24 cellular contexts compared by ENCODE assay signal in the genomic region with DNA sequence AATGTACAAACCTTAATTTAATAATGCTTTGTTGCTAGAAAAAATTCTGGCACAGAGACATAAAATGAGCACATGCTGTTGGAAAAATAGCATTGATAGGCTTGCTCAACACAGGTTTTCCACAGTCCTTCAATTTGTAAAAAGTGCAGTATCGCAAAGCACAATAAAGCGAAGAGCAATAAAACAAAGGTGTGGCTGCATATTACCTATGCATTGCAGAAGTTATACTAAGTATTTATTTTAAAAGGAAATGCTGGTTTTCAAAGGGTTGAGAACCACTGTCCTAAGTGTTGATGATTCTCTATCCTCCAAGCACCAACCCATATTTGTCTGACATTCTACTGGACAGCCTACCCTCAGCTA. TPM values are rescaled to one million over a fixed set of nuclear protein-coding genes. Genes with fewer than 3 reads are reported as not detected.
DNase-seq lines count a peak whose midpoint lies in the region; ATAC-seq and TF ChIP-seq lines count a peak whose summit lies in the region.
"Had no signal": no experiment of that assay in that cellular context is flagged by ENCODE, and none has a peak within 500 bp of the region (broad histone marks: within the 10 kb centered on the region; RNA-seq: fewer than 3 reads in every experiment).

No MANE protein-coding gene starts in this region.

- no peaks in the 10 kb centered on the region for H3K27me3 ChIP-seq in mucosa of rectum (ENCODE audit: control insufficient read depth in 2 of 2, insufficient read depth in 2 of 2, low read length in 2 of 2)
- H3K27me3 ChIP-seq in transverse colon: no peaks in the 10 kb centered on the region
- H3K27me3 ChIP-seq: BLaER1 treated with 17β-estradiol and CSF1 and Interleukin-3, amounts not matched to agents 10 nM and 100 nM had no signal

- WGBS in transverse colon (ENCODE audit: low coverage in 1 of 2), 2 donors: 42 to 65% methylated on average over 2 of the region's 2 CpGs

- TF ChIP-seq EP300 in transverse colon (IDR thresholded peaks at IDR 0.05; ENCODE audit: low read depth): no peak

- in situ Hi-C loops in transverse colon (cut with MboI; ENCODE audit: low pct_ligation_motif_present in 1 of 4, low pct_unique_long_range_greater_than_20kb in 1 of 4, low sequenced_read_pairs in 3 of 4): no loop called here

- peak overlapping the region in 1 of 2 donors; percentile 38 for H3K4me3 ChIP-seq in mucosa of rectum (ENCODE audit: low read length in 2 of 2)
- no peak overlapping the region for H3K4me3 ChIP-seq in transverse colon
- H3K4me3 ChIP-seq: A549; BLaER1 treated with 17β-estradiol and CSF1 and Interleukin-3, amounts not matched to agents 10 nM and 100 nM; GM12878 had no signal

- DNase-seq in LoVo (ENCODE audit: low spot score): peak; percentile 28
- DNase-seq in left colon: no peak
- no peak for DNase-seq in transverse colon
- DNase-seq in omental fat pad (ENCODE audit: low spot score): no peak
- no peak for DNase-seq in GM19240 (ENCODE audit: insufficient read length, low spot score)
- DNase-seq: AML-193; CD4-positive, alpha-beta T cell; CD8-positive, alpha-beta memory T cell; COR-L47; DMS 273 treated with DMSO at 0.1 percent for 48 hours; DMS153; DMS53; DMS79; DND-41; EL; GDM1 had no signal

- TF ChIP-seq CTCF in transverse colon (IDR thresholded peaks at IDR 0.05) (no peak), omental fat pad (IDR thresholded peaks at IDR 0.05) (no peak)

- no peak overlapping the region for H3K9ac ChIP-seq in mucosa of rectum (ENCODE audit: low read depth in 1 of 2, low read length in 2 of 2)
- H3K9ac ChIP-seq: BLaER1 treated with 17β-estradiol and CSF1 and Interleukin-3, amounts not matched to agents 10 nM and 100 nM had no signal

- H3K4me1 ChIP-seq in mucosa of rectum (ENCODE audit: control insufficient read depth in 2 of 2, insufficient read depth in 2 of 2, low read length in 2 of 2) (peaks cover 10 to 13% of the 10 kb centered on the region in 2 donors), transverse colon (peaks cover 0 to 6% (median 4%) of the 10 kb centered on the region in 4 donors)
- H3K4me1 ChIP-seq: BLaER1 treated with 17β-estradiol and CSF1 and Interleukin-3, amounts not matched to agents 10 nM and 100 nM had no signal

- no peaks in the 10 kb centered on the region for H3K36me3 ChIP-seq in mucosa of rectum (ENCODE audit: control insufficient read depth in 2 of 2, insufficient read depth in 2 of 2, low read length in 2 of 2)
- no peaks in the 10 kb centered on the region for H3K36me3 ChIP-seq in transverse colon
- H3K36me3 ChIP-seq: BLaER1 treated with 17β-estradiol and CSF1 and Interleukin-3, amounts not matched to agents 10 nM and 100 nM had no signal

- TF ChIP-seq POLR2A in transverse colon (IDR thresholded peaks at IDR 0.05): no peak

- intact Hi-C loops in left colon (cut with DNase I, micrococcal nuclease) (no loop called here), transverse colon (cut with DNase I; ENCODE audit: low total_unique reads) (no loop called here)

- H3K9me3 ChIP-seq in mucosa of rectum (ENCODE audit: control insufficient read depth in 2 of 2, low read length in 2 of 2): no peaks in the 10 kb centered on the region
- H3K9me3 ChIP-seq in transverse colon: no peaks in the 10 kb centered on the region
- H3K9me3 ChIP-seq: A549 had no signal

- H3K27ac ChIP-seq in mucosa of rectum (ENCODE audit: low read depth in 2 of 2, low read length in 2 of 2): peak overlapping the region; percentile 22 to 23
- H3K27ac ChIP-seq in transverse colon: peak overlapping the region in 3 of 4 donors; percentile 41 to 58 (median 45)
- H3K27ac ChIP-seq: 22Rv1; A549; BLaER1 treated with 17β-estradiol and CSF1 and Interleukin-3, amounts not matched to agents 10 nM and 100 nM; C4-2B had no signal

- ATAC-seq in left colon (peak; percentile 92), GM21515 (IDR thresholded peaks at IDR 0.05; ENCODE audit: unreplicated experiment) (no peak), omental fat pad (ENCODE audit: low FRiP score) (no peak)
- ATAC-seq: A549, GM12878 had no signal

RNA-seq across cellular contexts. Expression of a gene that starts 54.1 kb away (rescaled TPM):
- total RNA-seq in left colon (1 to 10 TPM; 3.4 to 7.1 TPM), transverse colon (10 to 100 TPM in 1 of 4 donors, 1 to 10 TPM in 3; 4.8 to 10.1 (median 7.8) TPM), omental fat pad (1 to 10 TPM; 3.5 to 8.9 (median 4.5) TPM)
- total RNA-seq: B cell; CD4-positive, alpha-beta T cell; CD8-positive, alpha-beta memory T cell had no signal

RNA-seq across cellular contexts. Expression of a gene that starts 58.1 kb away (rescaled TPM):
- 1 to 10 TPM; 3.2 to 8.8 TPM for total RNA-seq in left colon
- 10 to 100 TPM in 1 of 4 donors, 1 to 10 TPM in 1, not detected in 2; 4.8 to 10.2 TPM for total RNA-seq in transverse colon
- 1 to 10 TPM in 2 of 4 donors, under 1 TPM in 2; 0.84 to 2.2 (median 1.4) TPM for total RNA-seq in omental fat pad
- total RNA-seq: B cell; CD8-positive, alpha-beta memory T cell had no signal
